ENCODE assay signal across 1 cellular context in genomic region chr6:121592261-121592935, GRCh38.
TF ChIP-seq lines count a peak whose summit lies in the region.

No MANE protein-coding gene starts in this region.

TF ChIP-seq in IMR-90, 13 proteins besides CTCF, POLR2A, EP300 and RAD21 (continued from another document):
- TF ChIP-seq ELK1 (IDR thresholded peaks at IDR 0.05; ENCODE audit: borderline replicate concordance, low read depth, low read length) (no peak), MAFK (IDR thresholded peaks at IDR 0.05; ENCODE audit: low read depth, low read length) (no peak), FOS (IDR thresholded peaks at IDR 0.05; ENCODE audit: low read depth, low read length) (no peak), BHLHE40 (IDR thresholded peaks at IDR 0.05; ENCODE audit: low read depth, low read length) (no peak), SMC3 (IDR thresholded peaks at IDR 0.05; ENCODE audit: low read depth, low read length) (no peak), USF2 (IDR thresholded peaks at IDR 0.05; ENCODE audit: low read depth, low read length) (no peak), MXI1 (IDR thresholded peaks at IDR 0.05; ENCODE audit: borderline replicate concordance, low read depth, low read length) (no peak)
